ENCODE assay signal across 20 cellular contexts in the genomic region with DNA sequence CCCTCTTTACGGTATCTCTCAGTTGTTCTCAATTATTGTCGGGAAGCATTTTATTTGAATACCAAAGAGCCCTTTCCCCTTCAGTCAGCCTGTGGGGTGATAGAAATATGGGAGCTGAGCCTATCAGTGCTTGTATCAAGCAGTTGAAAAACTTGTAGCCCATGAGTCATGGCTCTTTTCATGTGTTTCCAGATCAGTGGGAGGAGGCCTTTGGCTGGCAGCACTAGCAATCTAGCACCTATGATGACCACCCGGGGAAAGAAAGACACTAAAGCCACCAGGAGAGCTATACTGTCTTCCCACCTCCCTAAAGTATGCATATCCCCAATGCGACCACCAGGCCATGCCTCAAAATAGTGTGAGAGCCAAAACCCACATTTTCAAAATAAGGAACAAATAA.
A peak's percentile ranks its signal among the peaks of the same experiment; 100 is the strongest.
DNase-seq lines count a peak whose midpoint lies in the region; FAIRE-seq and TF ChIP-seq lines count a peak whose summit lies in the region.
"Had no signal": no experiment of that assay in that cellular context is flagged by ENCODE, and none has a peak within 500 bp of the region (broad histone marks: within the 10 kb centered on the region; RNA-seq: fewer than 3 reads in every experiment).

No MANE protein-coding gene starts in this region.

- H3K9me3 ChIP-seq in breast epithelium: no peaks in the 10 kb centered on the region
- H3K9me3 ChIP-seq: SJCRH30 had no signal

- H3K36me3 ChIP-seq in breast epithelium (no peaks in the 10 kb centered on the region), bronchial epithelial cell (ENCODE audit: control insufficient read depth, insufficient read depth, low read length) (no peaks in the 10 kb centered on the region), H7 (replicated peaks; ENCODE audit: control insufficient read depth, insufficient read depth, low read length) (no peaks in the 10 kb centered on the region)
- H3K36me3 ChIP-seq: SJCRH30 had no signal

- intact Hi-C loops in MCF 10A (cut with micrococcal nuclease) (no loop called here), breast epithelium (cut with DNase I; ENCODE audit: low total_unique reads) (no loop called here), posterior vena cava (cut with DNase I) (no loop called here)

- DNase-seq in MCF 10A (ENCODE audit: unreplicated experiment): peak; percentile 5
- DNase-seq in breast epithelium (ENCODE audit: low spot score in 2 of 2): no peak
- DNase-seq in bronchial epithelial cell (ENCODE audit: low read depth): peak; percentile 37
- peak; percentile 30 for DNase-seq in kidney tubule cell (ENCODE audit: low spot score)
- no peak for DNase-seq in posterior vena cava (ENCODE audit: low spot score)
- no peak for DNase-seq in MV-4-11 (lab: John Stamatoyannopoulos, UW)
- no peak for DNase-seq in NCI-H446 treated with DMSO at 0.1 percent for 48 hours (lab: John Stamatoyannopoulos, UW)
- no peak for DNase-seq in H7
- DNase-seq: 8988T; CD4-positive, alpha-beta T cell; DMS153; GDM1; Karpas-422; NCI-H1105; NCI-H2081; NCI-H524; NCI-H82; SJCRH30 had no signal

- no peaks in the 10 kb centered on the region for H3K4me1 ChIP-seq in breast epithelium
- H3K4me1 ChIP-seq: SJCRH30 had no signal

- no peaks in the 10 kb centered on the region for H3K27me3 Mint-ChIP-seq in MCF 10A (ENCODE audit: insufficient read depth, unreplicated experiment)
- H3K27me3 Mint-ChIP-seq: CD4-positive, alpha-beta T cell; IgD-negative memory B cell had no signal

- no peak for TF ChIP-seq CTCF in MCF 10A (IDR thresholded peaks at IDR 0.05; ENCODE audit: unreplicated experiment)
- no peak for TF ChIP-seq CTCF in breast epithelium (IDR thresholded peaks at IDR 0.05)
- TF ChIP-seq CTCF in bronchial epithelial cell (IDR thresholded peaks at IDR 0.05; ENCODE audit: insufficient read depth, low read length, severe bottlenecking): no peak

- no peak for FAIRE-seq in bronchial epithelial cell (lab: Jason Lieb, UNC)
- FAIRE-seq: HTR-8/SVneo had no signal

- no peaks in the 10 kb centered on the region for H3K4me1 Mint-ChIP-seq in MCF 10A (ENCODE audit: insufficient read depth, unreplicated experiment)
- H3K4me1 Mint-ChIP-seq: IgD-negative memory B cell had no signal

- TF ChIP-seq POLR2A in breast epithelium (IDR thresholded peaks at IDR 0.05): no peak

- no peak overlapping the region for H3K27ac ChIP-seq in breast epithelium
- H3K27ac ChIP-seq: SJCRH30 had no signal

- BruUV-seq in MCF 10A (replicated peaks; lab: Mats Ljungman, UMichigan): no TSS peak

- POLR2A ChIA-PET in MCF 10A (lab: Yijun Ruan, JAX): no interaction called here

- H3K27me3 ChIP-seq in breast epithelium (no peaks in the 10 kb centered on the region), bronchial epithelial cell (ENCODE audit: control insufficient read depth, insufficient read depth, low read length) (no peaks in the 10 kb centered on the region), H7 (ENCODE audit: control insufficient read depth, insufficient read depth, low read length) (no peaks in the 10 kb centered on the region)
- H3K27me3 ChIP-seq: SJCRH30 had no signal

- CTCF ChIA-PET in MCF 10A (lab: Yijun Ruan, JAX): interaction anchor here (0.5 to 0.6 kb wide), 2 partner anchors 19 to 197 kb away, joined by 3 to 4 read pairs; no protein-coding TSS in a partner anchor

- H3K4me3 ChIP-seq in breast epithelium: no peak overlapping the region
- H3K4me3 ChIP-seq in bronchial epithelial cell (ENCODE audit: low read depth, low read length): no peak overlapping the region
- no peak overlapping the region for H3K4me3 ChIP-seq in H7 (ENCODE audit: insufficient read depth, low read depth, low read length)
- H3K4me3 ChIP-seq: SJCRH30 had no signal

- H3K4me3 Mint-ChIP-seq in MCF 10A (ENCODE audit: unreplicated experiment): no peak overlapping the region
- H3K4me3 Mint-ChIP-seq: CD4-positive, alpha-beta T cell; IgD-negative memory B cell had no signal

- no peak overlapping the region for H3K27ac Mint-ChIP-seq in MCF 10A (ENCODE audit: low read depth, unreplicated experiment)
- H3K27ac Mint-ChIP-seq: CD4-positive, alpha-beta T cell; IgD-negative memory B cell had no signal

- H3K36me3 Mint-ChIP-seq in MCF 10A (ENCODE audit: insufficient read depth, unreplicated experiment): no peaks in the 10 kb centered on the region
- H3K36me3 Mint-ChIP-seq: IgD-negative memory B cell had no signal

- no peaks in the 10 kb centered on the region for H3K9me3 Mint-ChIP-seq in MCF 10A (ENCODE audit: unreplicated experiment)

Comparison
In these comparisons a context has a peak if more than half of its experiments do, and no peak if none do; other contexts are left out.
1. DNase-seq: peak in MCF 10A (single experiment), bronchial epithelial cell (single experiment) and kidney tubule cell (single experiment); none in breast epithelium (0 of 2), posterior vena cava (single experiment), MV-4-11 (single experiment), NCI-H446 treated with DMSO at 0.1 percent for 48 hours (single experiment) and H7 (single experiment).